ENCODE assay signal across 1 cellular context in genomic region chr16:56643833-56644232, GRCh38.
TF ChIP-seq lines count a peak whose summit lies in the region.

No MANE protein-coding gene starts in this region.

TF ChIP-seq in WTC11, 78 proteins besides CTCF, POLR2A, EP300 and RAD21 (continued from another document):
- no peak for TF ChIP-seq ZNF532 (CRISPR knock-in tag; IDR thresholded peaks at IDR 0.05; ENCODE audit: borderline replicate concordance)
